ENCODE assay signal across 30 cellular contexts in genomic region chr4:55238407-55238806, GRCh38.
"Had no signal": no experiment of that assay in that cellular context is flagged by ENCODE, and none has a peak within 500 bp of the region (broad histone marks: within the 10 kb centered on the region; RNA-seq: fewer than 3 reads in every experiment).

No MANE protein-coding gene starts in this region.

- H3K79me2 ChIP-seq: parathyroid adenoma had no signal

- H3K4me3 ChIP-seq: neural progenitor cell, ovary, psoas muscle, right lobe of liver, sigmoid colon, suprapubic skin, testis, tibial artery, transverse colon, upper lobe of right lung, uterus had no signal

- H3K9me3 ChIP-seq: ovary, right lobe of liver, suprapubic skin, testis had no signal

- H3K9ac ChIP-seq: neural progenitor cell, parathyroid adenoma had no signal

- FAIRE-seq: small intestine had no signal

- H3K27me3 Mint-ChIP-seq: progenitor cell of endocrine pancreas had no signal

- DNase-seq: naive thymus-derived CD8-positive, alpha-beta T cell; occipital lobe; ovary; posterior cingulate gyrus; psoas muscle; right cardiac atrium; right lobe of liver; sigmoid colon; small intestine; stimulated activated CD4-positive, alpha-beta T cell treated with anti-CD3 and anti-CD28 coated beads, Interleukin-15, amount 100 ng/mL, for 24 hours; stimulated activated CD4-positive, alpha-beta T cell treated with anti-CD3 and anti-CD28 coated beads, Interleukin-2, amount 100 ng/mL, for 24 hours; stimulated activated CD4-positive, alpha-beta T cell treated with anti-CD3 and anti-CD28 coated beads, Interleukin-2, amount 100 ng/mL, for 48 hours; stimulated activated CD4-positive, alpha-beta T cell treated with anti-CD3 and anti-CD28 coated beads, Interleukin-4, amount 100 ng/mL, for 4 hours; stimulated activated CD8-positive, alpha-beta memory T cell treated with anti-CD3 and anti-CD28 coated beads, Interleukin-4, amount 100 ng/mL, for 48 hours; stimulated activated naive CD4-positive, alpha-beta T cell; stimulated activated naive CD8-positive, alpha-beta T cell treated with anti-CD3 and anti-CD28 coated beads, Interleukin-15, amount 100 ng/mL, for 72 hours; stimulated activated naive CD8-positive, alpha-beta T cell treated with anti-CD3 and anti-CD28 coated beads, Interleukin-15, Interleukin-2, amounts not matched to agents 100 U/mL and 50 U/mL, for 24 hours; substantia nigra; testis; tibial artery; transverse colon; upper lobe of right lung; uterus had no signal

- H3K27ac Mint-ChIP-seq: naive thymus-derived CD8-positive, alpha-beta T cell; nephron; neural progenitor cell; progenitor cell of endocrine pancreas; stimulated activated memory B cell treated with anti-CD40 and anti-IgM and Interleukin-4, amounts not matched to agents 10 μg/mL and 1 μg/mL and 100 μg/mL, for 72 hours; stimulated activated naive CD8-positive, alpha-beta T cell treated with anti-CD3 and anti-CD28 coated beads, Interleukin-15, amount 100 ng/mL, for 72 hours; type B pancreatic cell had no signal

- H3K4me1 Mint-ChIP-seq: neural progenitor cell; stimulated activated memory B cell treated with anti-CD40 and anti-IgM and Interleukin-4, amounts not matched to agents 10 μg/mL and 1 μg/mL and 100 μg/mL, for 72 hours; stimulated activated naive CD8-positive, alpha-beta T cell treated with anti-CD3 and anti-CD28 coated beads, Interleukin-15, amount 100 ng/mL, for 72 hours had no signal

- H3K36me3 ChIP-seq: neural progenitor cell, ovary, right lobe of liver, sigmoid colon, suprapubic skin, tibial artery, transverse colon, upper lobe of right lung, uterus had no signal

- H3K27me3 ChIP-seq: neural progenitor cell, ovary, right lobe of liver, sigmoid colon, suprapubic skin, testis, tibial artery, transverse colon, upper lobe of right lung, uterus had no signal

- H2AFZ ChIP-seq: neural progenitor cell, parathyroid adenoma had no signal

- H3K9me3 Mint-ChIP-seq: type B pancreatic cell had no signal

- H3K27ac ChIP-seq: neural progenitor cell, ovary, parathyroid adenoma, psoas muscle, right lobe of liver, sigmoid colon, suprapubic skin, testis, tibial artery, transverse colon, upper lobe of right lung, uterus had no signal

- H3K4me1 ChIP-seq: neural progenitor cell, parathyroid adenoma, psoas muscle, right lobe of liver, sigmoid colon, suprapubic skin, testis, tibial artery, transverse colon, upper lobe of right lung, uterus had no signal

- H3K4me2 ChIP-seq: neural progenitor cell had no signal

- H3K4me3 Mint-ChIP-seq: naive thymus-derived CD8-positive, alpha-beta T cell; nephron; neural progenitor cell; stimulated activated memory B cell treated with anti-CD40 and anti-IgM and Interleukin-4, amounts not matched to agents 10 μg/mL and 1 μg/mL and 100 μg/mL, for 72 hours; stimulated activated naive CD8-positive, alpha-beta T cell treated with anti-CD3 and anti-CD28 coated beads, Interleukin-15, amount 100 ng/mL, for 72 hours; type B pancreatic cell had no signal

- ATAC-seq: naive thymus-derived CD8-positive, alpha-beta T cell; psoas muscle; right cardiac atrium; right lobe of liver; stimulated activated memory B cell treated with anti-CD40 and anti-IgM and Interleukin-4, amounts not matched to agents 10 μg/mL and 1 μg/mL and 100 μg/mL, for 72 hours; stimulated activated naive CD8-positive, alpha-beta T cell treated with anti-CD3 and anti-CD28 coated beads, Interleukin-15, amount 100 ng/mL, for 72 hours; stimulated activated naive CD8-positive, alpha-beta T cell treated with anti-CD3 and anti-CD28 coated beads, Interleukin-15, Interleukin-2, amounts not matched to agents 100 U/mL and 50 U/mL, for 24 hours; upper lobe of right lung had no signal

- H3K36me3 Mint-ChIP-seq: neural progenitor cell, type B pancreatic cell had no signal
